Comparison of ENCODE assay signal across 28 cellular contexts in genomic region chr9:8622871-8623270, GRCh38.
"Had no signal": no experiment of that assay in that cellular context is flagged by ENCODE, and none has a peak within 500 bp of the region (broad histone marks: within the 10 kb centered on the region; RNA-seq: fewer than 3 reads in every experiment).

No MANE protein-coding gene starts in this region.

- FAIRE-seq: islet of Langerhans, kidney had no signal

- H3K9me3 Mint-ChIP-seq: neural crest cell; stimulated activated naive B cell treated with anti-CD40 and anti-IgM and Interleukin-4, amounts not matched to agents 10 μg/mL and 1 μg/mL and 100 μg/mL, for 72 hours had no signal

- H3K4me1 Mint-ChIP-seq: immature natural killer cell; naive thymus-derived CD4-positive, alpha-beta T cell; stimulated activated naive B cell treated with anti-CD40 and anti-IgM and Interleukin-4, amounts not matched to agents 10 μg/mL and 1 μg/mL and 100 μg/mL, for 72 hours had no signal

- H3K9ac ChIP-seq: parathyroid adenoma had no signal

- H3K27ac ChIP-seq: left ventricle myocardium inferior, parathyroid adenoma, skin epidermis, stomach, testis, thyroid gland, transverse colon, upper lobe of left lung, vagina had no signal

- H3K27me3 Mint-ChIP-seq: stimulated activated naive B cell treated with anti-CD40 and anti-IgM and Interleukin-4, amounts not matched to agents 10 μg/mL and 1 μg/mL and 100 μg/mL, for 72 hours had no signal

- H3K79me2 ChIP-seq: parathyroid adenoma had no signal

- H3K36me3 ChIP-seq: left ventricle myocardium inferior, stomach, thyroid gland, transverse colon, upper lobe of left lung, vagina had no signal

- H3K27ac Mint-ChIP-seq: immature natural killer cell; naive thymus-derived CD4-positive, alpha-beta T cell; natural killer cell treated with Interleukin-12 subunit alpha and Interleukin-12 subunit beta and Interleukin-15 and Interleukin-18, amount 100 ng/mL, for 72 hours; stimulated activated naive B cell treated with anti-CD40 and anti-IgM and Interleukin-4, amounts not matched to agents 10 μg/mL and 1 μg/mL and 100 μg/mL, for 72 hours had no signal

- H3K36me3 Mint-ChIP-seq: immature natural killer cell; naive thymus-derived CD4-positive, alpha-beta T cell; stimulated activated naive B cell treated with anti-CD40 and anti-IgM and Interleukin-4, amounts not matched to agents 10 μg/mL and 1 μg/mL and 100 μg/mL, for 72 hours had no signal

- H3K4me3 ChIP-seq: left ventricle myocardium inferior, lung, mucosa of descending colon, skin epidermis, stomach, testis, thyroid gland, transverse colon, upper lobe of left lung, vagina had no signal

- H3K4me1 ChIP-seq: left ventricle myocardium inferior, parathyroid adenoma, stomach, testis, transverse colon, upper lobe of left lung, vagina had no signal

- DNase-seq: hypothalamus; immature natural killer cell; kidney; left ventricle myocardium inferior; midbrain; mucosa of descending colon; naive thymus-derived CD4-positive, alpha-beta T cell; nucleus accumbens; retina; right cardiac atrium; stimulated activated CD4-positive, alpha-beta T cell treated with anti-CD3 and anti-CD28 coated beads, Interleukin-12 subunit alpha, Interleukin-12 subunit beta, amount 100 ng/mL, for 4 hours; stimulated activated CD4-positive, alpha-beta T cell treated with anti-CD3 and anti-CD28 coated beads, Interleukin-15, amount 100 ng/mL, for 24 hours; stimulated activated CD4-positive, alpha-beta T cell treated with anti-CD3 and anti-CD28 coated beads, Interleukin-2, amount 100 ng/mL, for 24 hours; stimulated activated CD4-positive, alpha-beta T cell treated with anti-CD3 and anti-CD28 coated beads, Interleukin-4, amount 100 ng/mL, for 1 hour; stimulated activated naive B cell treated with anti-CD40 and anti-IgM and Interleukin-4, amounts not matched to agents 10 μg/mL and 1 μg/mL and 100 μg/mL, for 72 hours; stimulated activated naive CD8-positive, alpha-beta T cell treated with anti-CD3 and anti-CD28 coated beads, Interleukin-15, Interleukin-2, amounts not matched to agents 100 U/mL and 50 U/mL, for 24 hours; stomach; testis; thyroid gland; transverse colon; upper lobe of left lung had no signal

- H3K4me3 Mint-ChIP-seq: immature natural killer cell; naive thymus-derived CD4-positive, alpha-beta T cell; natural killer cell treated with Interleukin-12 subunit alpha and Interleukin-12 subunit beta and Interleukin-15 and Interleukin-18, amount 100 ng/mL, for 72 hours; neural crest cell; stimulated activated naive B cell treated with anti-CD40 and anti-IgM and Interleukin-4, amounts not matched to agents 10 μg/mL and 1 μg/mL and 100 μg/mL, for 72 hours had no signal

- H3K27me3 ChIP-seq: stomach, testis, thyroid gland, transverse colon, upper lobe of left lung, vagina had no signal
